2 cellular contexts compared by ENCODE assay signal in the genomic region with DNA sequence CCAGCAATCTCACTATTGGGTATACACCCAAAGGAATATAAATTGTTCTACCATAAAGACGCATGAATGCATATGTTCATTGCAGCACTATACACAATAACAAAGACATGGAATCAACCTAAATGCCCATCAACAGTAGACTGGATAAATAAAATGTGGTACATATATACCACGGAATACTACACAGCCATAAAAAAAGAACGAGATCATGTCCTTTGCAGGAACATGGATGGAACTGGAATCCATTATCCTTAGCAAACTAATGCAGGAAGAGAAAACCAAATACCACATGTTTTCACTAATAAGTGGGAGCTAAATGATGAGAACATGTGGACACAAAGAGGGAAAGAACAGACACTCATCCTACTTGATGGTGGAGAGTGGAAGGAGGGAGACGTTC. TPM values are rescaled to one million over a fixed set of nuclear protein-coding genes. Genes with fewer than 3 reads are reported as not detected.
"Had no signal": no experiment of that assay in that cellular context is flagged by ENCODE, and none has a peak within 500 bp of the region (broad histone marks: within the 10 kb centered on the region; RNA-seq: fewer than 3 reads in every experiment).

No MANE protein-coding gene starts in this region.

RNA-seq across cellular contexts. Expression of a gene that starts 50.6 kb away (rescaled TPM):
- total RNA-seq: G401, GM12878 had no signal
- polyA plus RNA-seq: GM12878 had no signal
